In the genomic region with DNA sequence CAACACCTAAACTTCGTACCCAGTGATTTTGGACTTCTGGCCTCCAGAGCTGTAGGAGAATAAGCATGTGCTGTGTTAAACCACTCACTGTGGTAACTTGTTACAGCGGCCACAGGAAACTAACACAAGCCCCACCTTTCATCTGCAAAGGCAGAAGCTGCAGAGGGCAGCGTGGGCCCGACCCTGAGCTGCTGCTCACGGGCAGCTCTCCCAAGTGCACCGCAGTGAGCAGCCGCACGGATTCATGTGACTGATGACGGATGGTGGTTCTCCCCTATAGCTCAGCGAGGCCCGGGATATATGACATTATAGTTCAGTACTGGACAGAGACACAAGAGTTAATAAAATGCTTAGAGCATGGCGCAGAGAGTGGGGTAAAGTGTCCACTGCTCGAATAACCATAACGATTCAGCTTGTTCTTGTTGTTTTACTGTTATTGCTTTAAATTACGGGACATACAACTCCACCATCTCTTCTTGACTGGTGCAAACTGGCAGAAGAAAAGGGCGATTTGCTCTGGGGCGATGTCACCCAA, we compare ENCODE assay signal across 21 cellular contexts. TPM values are rescaled to one million over a fixed set of nuclear protein-coding genes. Genes with fewer than 3 reads are reported as not detected.
DNase-seq lines count a peak whose midpoint lies in the region; ATAC-seq and TF ChIP-seq lines count a peak whose summit lies in the region.
"Had no signal": no experiment of that assay in that cellular context is flagged by ENCODE, and none has a peak within 500 bp of the region (broad histone marks: within the 10 kb centered on the region; RNA-seq: fewer than 3 reads in every experiment).

No MANE protein-coding gene starts in this region.

- H3K9ac ChIP-seq in BLaER1, result no peak overlapping the region
- no peak overlapping the region for H3K9ac ChIP-seq in KMS-11

- peak overlapping the region; percentile 71 for H3K4me2 ChIP-seq in BLaER1
- peak overlapping the region; percentile 29 for H3K4me2 ChIP-seq in KMS-11

- H4K20me1 ChIP-seq in BLaER1 (peaks cover 92% of the 10 kb centered on the region), KMS-11 (ENCODE audit: insufficient read depth) (no peaks in the 10 kb centered on the region)

- intact Hi-C loops in adrenal gland (cut with DNase I) (no loop called here), sigmoid colon (cut with DNase I) (no loop called here)

- no peaks in the 10 kb centered on the region for H3K79me2 ChIP-seq in KMS-11 (ENCODE audit: insufficient read depth, low read depth)

- H3K36me3 ChIP-seq in BLaER1 (peaks cover 99% of the 10 kb centered on the region), KMS-11 (ENCODE audit: insufficient read depth) (peaks cover 4% of the 10 kb centered on the region; the same call in 1 of the 2 replicates), adrenal gland (replicated peaks in 1 of 2) (peaks cover 0 to 82% of the 10 kb centered on the region in 2 donors), sigmoid colon (peaks cover 21 to 82% (median 57%) of the 10 kb centered on the region in 4 donors)

- 85 to 90% (median 88%) methylated on average over 8 to 17 of the region's 17 CpGs for WGBS in adrenal gland, 4 donors
- 89 to 94% methylated on average over 17 of the region's 17 CpGs for WGBS in sigmoid colon, 2 donors

- no peak overlapping the region for H2AFZ ChIP-seq in KMS-11 (ENCODE audit: low read depth)

- in situ Hi-C loops in ACHN (cut with HindIII; ENCODE audit: low pct_ligation_motif_present, low pct_unique_long_range_greater_than_20kb, low sequenced_read_pairs), result no loop called here

- H3K9me3 ChIP-seq in BLaER1 (no peaks in the 10 kb centered on the region), adrenal gland (replicated peaks in 1 of 3) (no peaks in the 10 kb centered on the region), sigmoid colon (no peaks in the 10 kb centered on the region)
- H3K9me3 ChIP-seq: neutrophil had no signal

- no peak overlapping the region for H3K4me3 ChIP-seq in BLaER1
- H3K4me3 ChIP-seq in KMS-11 (IDR thresholded peaks at IDR 0.05; ENCODE audit: insufficient read depth, low read depth, low read length), result no peak overlapping the region
- H3K4me3 ChIP-seq in adrenal gland, result no peak overlapping the region
- no peak overlapping the region for H3K4me3 ChIP-seq in sigmoid colon
- H3K4me3 ChIP-seq: cardiac muscle cell, lung had no signal

- no peak overlapping the region for H3K27ac ChIP-seq in BLaER1
- H3K27ac ChIP-seq in KMS-11, result no peak overlapping the region
- peak overlapping the region in 3 of 5 donors; percentile 54 to 77 (median 57) for H3K27ac ChIP-seq in adrenal gland
- peak overlapping the region; percentile 79 to 85 (median 80) for H3K27ac ChIP-seq in sigmoid colon
- H3K27ac ChIP-seq: cardiac muscle cell, neutrophil had no signal

- DNase-seq in adrenal gland, result no peak
- DNase-seq in sigmoid colon, result no peak
- DNase-seq in NAMALWA (ENCODE audit: low spot score), result no peak
- DNase-seq in ACHN, result no peak
- DNase-seq in kidney tubule cell (ENCODE audit: low spot score), result no peak
- DNase-seq: activated CD8-positive, alpha-beta memory T cell treated with anti-CD3 and anti-CD28 coated beads, Interleukin-2, amount 50 U/mL, for 4 hours; activated gamma-delta T cell; CD4-positive, alpha-beta T cell; kidney; NCI-H1417; NCI-H524 had no signal

- TF ChIP-seq CTCF in KMS-11 (conservative IDR thresholded peaks at IDR 0.05; ENCODE audit: low read depth, low read length) (no peak), adrenal gland (IDR thresholded peaks at IDR 0.05) (no peak), sigmoid colon (IDR thresholded peaks at IDR 0.05) (no peak)

- TF ChIP-seq POLR2A in adrenal gland (IDR thresholded peaks at IDR 0.05), result no peak
- no peak for TF ChIP-seq POLR2A in sigmoid colon (IDR thresholded peaks at IDR 0.05)

- TF ChIP-seq EP300 in sigmoid colon (IDR thresholded peaks at IDR 0.05), result no peak

- H3K4me1 ChIP-seq in BLaER1 (peaks cover 19% of the 10 kb centered on the region), KMS-11 (ENCODE audit: low read depth, poor library complexity, severe bottlenecking) (peaks cover 26% of the 10 kb centered on the region), adrenal gland (replicated peaks in 1 of 2) (peaks cover 10 to 20% of the 10 kb centered on the region in 2 donors), sigmoid colon (peaks cover 0 to 36% (median 24%) of the 10 kb centered on the region in 4 donors)

- ATAC-seq in HG03521 (IDR thresholded peaks at IDR 0.05; ENCODE audit: unreplicated experiment), result no peak

- H3K27me3 ChIP-seq in BLaER1, result no peaks in the 10 kb centered on the region
- no peaks in the 10 kb centered on the region for H3K27me3 ChIP-seq in KMS-11 (ENCODE audit: insufficient read depth, low read depth)
- no peaks in the 10 kb centered on the region for H3K27me3 ChIP-seq in adrenal gland
- no peaks in the 10 kb centered on the region for H3K27me3 ChIP-seq in sigmoid colon
- H3K27me3 ChIP-seq: cardiac muscle cell, foreskin keratinocyte, neutrophil had no signal

RNA-seq across cellular contexts. Expression of a gene that starts 21.9 kb away (rescaled TPM):
- total RNA-seq in adrenal gland (10 to 100 TPM; 28.1 to 60.3 (median 48.3) TPM), sigmoid colon (10 to 100 TPM; 17.4 to 30.7 (median 24.8) TPM)
- polyA plus RNA-seq in adrenal gland (10 to 100 TPM; 12.1 to 47.2 (median 26.5) TPM), sigmoid colon (10 to 100 TPM; 31.2 to 51.6 (median 45.8) TPM)

RNA-seq across cellular contexts. Expression of a gene that starts 22.5 kb away (rescaled TPM):
- total RNA-seq in adrenal gland (10 to 100 TPM in 1 of 8 donors, 1 to 10 TPM in 7; 6.0 to 10.3 (median 9.1) TPM), sigmoid colon (10 to 100 TPM in 2 of 4 donors, 1 to 10 TPM in 2; 5.8 to 13.2 (median 9.3) TPM)
- polyA plus RNA-seq in adrenal gland (10 to 100 TPM in 1 of 3 donors, 1 to 10 TPM in 2; 2.7 to 13.2 (median 3.0) TPM), sigmoid colon (1 to 10 TPM in 2 of 3 donors, under 1 TPM in 1; 0.92 to 2.7 (median 1.8) TPM)

RNA-seq across cellular contexts. Expression of a gene that starts 42.3 kb away (rescaled TPM):
- total RNA-seq in adrenal gland (100 to 1,000 TPM in 2 of 8 donors, 10 to 100 TPM in 6; 11.7 to 140 (median 53.6) TPM), sigmoid colon (1 to 10 TPM in 3 of 4 donors, not detected in 1; 1.4 to 2.5 (median 2.1) TPM)
- polyA plus RNA-seq in adrenal gland (10 to 100 TPM; 11.2 to 27.6 (median 20.9) TPM), sigmoid colon (1 to 10 TPM in 1 of 3 donors, under 1 TPM in 2; 0.60 to 1.8 (median 0.66) TPM)
- total RNA-seq: activated CD4-positive, alpha-beta T cell treated with anti-CD3 and anti-CD28 coated beads, Interleukin-2, amount 10 ng/mL, durations not matched to agents 7 days and 5 days; dermis microvascular lymphatic vessel endothelial cell; foreskin keratinocyte; G401 had no signal
- polyA plus RNA-seq: foreskin keratinocyte had no signal

Comparison
In these comparisons a context has a peak if more than half of its experiments do, and no peak if none do; other contexts are left out.
1. H3K27ac ChIP-seq: peak in adrenal gland (3 of 5) and sigmoid colon (4 of 4); none in BLaER1 (single experiment) and KMS-11 (single experiment).